11 cellular contexts compared by ENCODE assay signal in genomic region chr10:132231656-132232552, GRCh38. TPM values are rescaled to one million over a fixed set of nuclear protein-coding genes. Genes with fewer than 3 reads are reported as not detected.
DNase-seq lines count a peak whose midpoint lies in the region; ATAC-seq and TF ChIP-seq lines count a peak whose summit lies in the region.
"Had no signal": no experiment of that assay in that cellular context is flagged by ENCODE, and none has a peak within 500 bp of the region (broad histone marks: within the 10 kb centered on the region; RNA-seq: fewer than 3 reads in every experiment).

No MANE protein-coding gene starts in this region.

- H3K36me3 ChIP-seq in lower lobe of right lung = no peaks in the 10 kb centered on the region
- H3K36me3 ChIP-seq: right atrium auricular region, vagina had no signal

- CTCF ChIA-PET in activated B cell treated with CpG ODN at 0.5 μM for 24 hours (lab: Charles Lee) = interaction anchor here (0.6 kb wide), 1 partner anchor 68 kb away, joined by 3 read pairs; no protein-coding TSS in a partner anchor

- no peaks in the 10 kb centered on the region for H3K27me3 Mint-ChIP-seq in activated B cell treated with CpG ODN at 0.5 μM for 24 hours

- POLR2A ChIA-PET in activated B cell treated with CpG ODN at 0.5 μM for 24 hours (lab: Charles Lee) = no interaction called here

- H3K4me3 ChIP-seq in lower lobe of right lung = no peak overlapping the region
- H3K4me3 ChIP-seq: right atrium auricular region, vagina had no signal

- DNase-seq in COR-L47 (lab: John Stamatoyannopoulos, UW) (peak; percentile 49), NAMALWA (ENCODE audit: low spot score) (peak; percentile 43), activated B cell treated with CpG ODN at 0.5 μM for 24 hours (peak; percentile 37), lower lobe of right lung (peak; percentile 55), iPS-NIHi7 (ENCODE audit: extremely low spot score) (no peak), NCI-H2171 (lab: John Stamatoyannopoulos, UW) (no peak)
- DNase-seq: NCI-H1092 treated with DMSO at 0.1 percent for 48 hours had no signal

- no peaks in the 10 kb centered on the region for H3K36me3 Mint-ChIP-seq in activated B cell treated with CpG ODN at 0.5 μM for 24 hours (ENCODE audit: low read depth)

- no peak overlapping the region for H3K27ac ChIP-seq in lower lobe of right lung
- H3K27ac ChIP-seq: right atrium auricular region, RWPE1 had no signal

- no peaks in the 10 kb centered on the region for H3K27me3 ChIP-seq in lower lobe of right lung (ENCODE audit: low read depth)
- H3K27me3 ChIP-seq: right atrium auricular region, vagina had no signal

- peak overlapping the region; percentile 78 for H3K4me3 Mint-ChIP-seq in activated B cell treated with CpG ODN at 0.5 μM for 24 hours

- H3K4me1 Mint-ChIP-seq in activated B cell treated with CpG ODN at 0.5 μM for 24 hours = peaks cover 33% of the 10 kb centered on the region

- peak overlapping the region; percentile 83 for H3K27ac Mint-ChIP-seq in activated B cell treated with CpG ODN at 0.5 μM for 24 hours

- TF ChIP-seq CTCF in activated B cell treated with CpG ODN at 0.5 μM for 24 hours (IDR thresholded peaks at IDR 0.05) (no peak), lower lobe of right lung (IDR thresholded peaks at IDR 0.05) (no peak)

- peak; percentile 80 for ATAC-seq in activated B cell treated with CpG ODN at 0.5 μM for 24 hours (ENCODE audit: low read depth)
- no peak for ATAC-seq in lower lobe of right lung
- ATAC-seq in HG02798 (IDR thresholded peaks at IDR 0.05; ENCODE audit: poor library complexity, unreplicated experiment) = no peak

- H3K9me3 ChIP-seq in lower lobe of right lung = no peaks in the 10 kb centered on the region
- H3K9me3 ChIP-seq: right atrium auricular region, vagina had no signal

- peaks cover 14% of the 10 kb centered on the region for H3K4me1 ChIP-seq in lower lobe of right lung
- H3K4me1 ChIP-seq: right atrium auricular region had no signal

- no peaks in the 10 kb centered on the region for H3K9me3 Mint-ChIP-seq in activated B cell treated with CpG ODN at 0.5 μM for 24 hours

- intact Hi-C loops in activated B cell treated with CpG ODN at 0.5 μM for 24 hours (cut with micrococcal nuclease) (loop anchor here (1.0 kb wide), 1 partner anchor 76 kb away; no protein-coding TSS in a partner anchor), lower lobe of right lung (cut with DNase I) (no loop called here)

RNA-seq across cellular contexts. Expression of gene DPYSL4, which starts 45.2 kb away (rescaled TPM):
- total RNA-seq in activated B cell treated with CpG ODN at 0.5 μM for 24 hours = 0.53 and 0.78 TPM in 2 replicates
- 2.1 TPM for total RNA-seq in lower lobe of right lung

Comparison
In these comparisons a context has a peak if more than half of its experiments do, and no peak if none do; other contexts are left out.
1. DNase-seq: peak in COR-L47 (single experiment), NAMALWA (single experiment), activated B cell treated with CpG ODN at 0.5 μM for 24 hours (single experiment) and lower lobe of right lung (single experiment); none in iPS-NIHi7 (single experiment) and NCI-H2171 (single experiment).